2 cellular contexts compared by ENCODE assay signal in genomic region chr1:161012420-161012819, GRCh38.
TF ChIP-seq lines count a peak whose summit lies in the region.

No MANE protein-coding gene starts in this region.

TF ChIP-seq in A549, 52 proteins besides CTCF, POLR2A, EP300 and RAD21 (continued from another document):
- TF ChIP-seq HMGXB4 (CRISPR knock-in tag; IDR thresholded peaks at IDR 0.05; ENCODE audit: borderline replicate concordance) (no peak), CBX8 (IDR thresholded peaks at IDR 0.05) (no peak)
TF ChIP-seq in A549: peak in this region for 1.

TF ChIP-seq in GM23338, 12 proteins besides CTCF, POLR2A, EP300 and RAD21 (continued from another document):
- no peak for TF ChIP-seq ETS1 (IDR thresholded peaks at IDR 0.05)
- TF ChIP-seq POLR2AphosphoS5 (IDR thresholded peaks at IDR 0.05; ENCODE audit: low read depth), result no peak
- TF ChIP-seq CREB1 (CRISPR knock-in tag; IDR thresholded peaks at IDR 0.05; ENCODE audit: low read depth), result no peak
- TF ChIP-seq EZH2phosphoT487 (IDR thresholded peaks at IDR 0.05; ENCODE audit: unreplicated experiment), result no peak
- no peak for TF ChIP-seq ZNF114 (CRISPR knock-in tag; IDR thresholded peaks at IDR 0.05)
- TF ChIP-seq STAT1 (IDR thresholded peaks at IDR 0.05; ENCODE audit: unreplicated experiment), result no peak
- TF ChIP-seq REST (IDR thresholded peaks at IDR 0.05; ENCODE audit: unreplicated experiment), result no peak
- no peak for TF ChIP-seq NANOG (IDR thresholded peaks at IDR 0.05; ENCODE audit: borderline replicate concordance)
- TF ChIP-seq ZNF331 (CRISPR knock-in tag; IDR thresholded peaks at IDR 0.05; ENCODE audit: low read depth), result no peak
- TF ChIP-seq ZNF462 (CRISPR knock-in tag; IDR thresholded peaks at IDR 0.05), result no peak
